ENCODE assay signal across 8 cellular contexts in genomic region chr4:84691170-84691691, GRCh38.
A peak's percentile ranks its signal among the peaks of the same experiment; 100 is the strongest.
DNase-seq lines count a peak whose midpoint lies in the region; ATAC-seq and TF ChIP-seq lines count a peak whose summit lies in the region.

No MANE protein-coding gene starts in this region.

- no peak overlapping the region for H3K27ac Mint-ChIP-seq in activated naive CD4-positive, alpha-beta T cell treated with anti-CD3 and anti-CD28 coated beads, Interleukin-2, amount 50 U/mL, for 72 hours
- no peak overlapping the region for H3K27ac Mint-ChIP-seq in activated naive CD4-positive, alpha-beta T cell treated with anti-CD3 and anti-CD28 coated beads for 36 hours

- H3K27ac ChIP-seq in foreskin keratinocyte, result no peak overlapping the region
- peak overlapping the region; percentile 57 for H3K27ac ChIP-seq in temporal lobe (ENCODE audit: low read depth, low read length)

- no peak overlapping the region for H3K4me3 Mint-ChIP-seq in activated naive CD4-positive, alpha-beta T cell treated with anti-CD3 and anti-CD28 coated beads for 36 hours

- H3K4me1 ChIP-seq in foreskin keratinocyte, result peaks cover 30% of the 10 kb centered on the region

- H3K27me3 ChIP-seq in foreskin keratinocyte, result no peaks in the 10 kb centered on the region

- no peaks in the 10 kb centered on the region for H3K36me3 Mint-ChIP-seq in activated naive CD4-positive, alpha-beta T cell treated with anti-CD3 and anti-CD28 coated beads, Interleukin-2, amount 50 U/mL, for 72 hours
- H3K36me3 Mint-ChIP-seq in activated naive CD4-positive, alpha-beta T cell treated with anti-CD3 and anti-CD28 coated beads for 36 hours (ENCODE audit: low read depth), result no peaks in the 10 kb centered on the region

- H3K9me3 Mint-ChIP-seq in activated naive CD4-positive, alpha-beta T cell treated with anti-CD3 and anti-CD28 coated beads, Interleukin-2, amount 50 U/mL, for 72 hours, result no peaks in the 10 kb centered on the region
- H3K9me3 Mint-ChIP-seq in activated naive CD4-positive, alpha-beta T cell treated with anti-CD3 and anti-CD28 coated beads for 36 hours, result no peaks in the 10 kb centered on the region

- CTCF ChIA-PET in activated naive CD4-positive, alpha-beta T cell treated with anti-CD3 and anti-CD28 coated beads for 36 hours (lab: Charles Lee), result interaction anchor here (0.5 kb wide), 1 partner anchor 71 kb away, joined by 3 read pairs; no protein-coding TSS in a partner anchor

- peaks cover 5% of the 10 kb centered on the region for H3K4me1 Mint-ChIP-seq in activated naive CD4-positive, alpha-beta T cell treated with anti-CD3 and anti-CD28 coated beads for 36 hours (ENCODE audit: low read depth)

- no peak for TF ChIP-seq CTCF in foreskin keratinocyte (conservative IDR thresholded peaks at IDR 0.05)

- no peak for DNase-seq in activated naive CD4-positive, alpha-beta T cell treated with anti-CD3 and anti-CD28 coated beads, Interleukin-2, amount 50 U/mL, for 72 hours (ENCODE audit: low spot score in 2 of 2)
- DNase-seq in activated naive CD4-positive, alpha-beta T cell treated with anti-CD3 and anti-CD28 coated beads for 36 hours, result no peak
- peak; percentile 28 to 86 for DNase-seq in SW 1271 (lab: John Stamatoyannopoulos, UW)
- DNase-seq in foreskin keratinocyte, result peak; percentile 95 to 96
- no peak for DNase-seq in cerebellum (ENCODE audit: low spot score)

- intact Hi-C loops in activated naive CD4-positive, alpha-beta T cell treated with anti-CD3 and anti-CD28 coated beads for 36 hours (cut with micrococcal nuclease), result loop anchor here (5.0 kb wide), 1 partner anchor 109 kb away; the partner anchor contains the start of gene CDS1

- ATAC-seq in activated naive CD4-positive, alpha-beta T cell treated with anti-CD3 and anti-CD28 coated beads, Interleukin-2, amount 50 U/mL, for 72 hours, result peak; percentile 84 to 94
- ATAC-seq in foreskin keratinocyte, result peak; percentile 99
- no peak for ATAC-seq in HG03565 (IDR thresholded peaks at IDR 0.05; ENCODE audit: unreplicated experiment)
- ATAC-seq in GM18870 (IDR thresholded peaks at IDR 0.05; ENCODE audit: unreplicated experiment), result no peak

- H3K27me3 Mint-ChIP-seq in activated naive CD4-positive, alpha-beta T cell treated with anti-CD3 and anti-CD28 coated beads for 36 hours (ENCODE audit: low read depth), result peaks cover 7% of the 10 kb centered on the region

Comparison
In these comparisons a context has a peak if more than half of its experiments do, and no peak if none do; other contexts are left out.
1. ATAC-seq: peak in activated naive CD4-positive, alpha-beta T cell treated with anti-CD3 and anti-CD28 coated beads, Interleukin-2, amount 50 U/mL, for 72 hours (2 of 2) and foreskin keratinocyte (single experiment); none in HG03565 (single experiment) and GM18870 (single experiment).
2. DNase-seq: peak in SW 1271 (2 of 2) and foreskin keratinocyte (2 of 2); none in activated naive CD4-positive, alpha-beta T cell treated with anti-CD3 and anti-CD28 coated beads, Interleukin-2, amount 50 U/mL, for 72 hours (0 of 2), activated naive CD4-positive, alpha-beta T cell treated with anti-CD3 and anti-CD28 coated beads for 36 hours (single experiment) and cerebellum (single experiment).